ENCODE assay signal across 28 cellular contexts in the genomic region with DNA sequence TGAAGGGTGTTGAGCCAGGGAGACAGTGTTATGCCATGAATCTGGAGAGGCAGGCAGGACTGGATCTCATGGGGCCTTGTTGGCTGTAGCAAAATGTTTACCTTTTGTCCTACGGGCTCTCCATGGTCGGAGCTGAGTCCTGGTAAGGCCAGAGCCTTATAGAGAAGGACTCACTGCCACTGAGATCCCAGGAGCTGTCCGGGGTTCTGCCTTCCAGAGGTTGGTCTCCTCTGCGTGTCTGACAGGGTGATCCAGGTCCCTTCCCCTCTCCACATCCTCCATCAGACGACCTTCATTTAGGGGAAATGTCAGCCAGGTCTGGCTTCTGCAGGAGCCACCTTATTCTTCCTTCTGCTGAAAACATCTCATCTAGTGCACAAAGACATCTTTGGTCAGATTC.
DNase-seq lines count a peak whose midpoint lies in the region; ATAC-seq and TF ChIP-seq lines count a peak whose summit lies in the region.
"Had no signal": no experiment of that assay in that cellular context is flagged by ENCODE, and none has a peak within 500 bp of the region (broad histone marks: within the 10 kb centered on the region; RNA-seq: fewer than 3 reads in every experiment).

No MANE protein-coding gene starts in this region.

- H3K27ac Mint-ChIP-seq in endodermal cell (no peak overlapping the region), neural progenitor cell (no peak overlapping the region)
- no peak overlapping the region for H3K27ac Mint-ChIP-seq in activated naive CD4-positive, alpha-beta T cell treated with anti-CD3 and anti-CD28 coated beads, Interleukin-2, amount 50 U/mL, for 72 hours
- H3K27ac Mint-ChIP-seq: CD14-positive monocyte; CD8-positive, alpha-beta memory T cell had no signal

- TF ChIP-seq CTCF in SK-N-SH (IDR thresholded peaks at IDR 0.05), result no peak
- no peak for TF ChIP-seq CTCF in endodermal cell (conservative IDR thresholded peaks at IDR 0.05)
- no peak for TF ChIP-seq CTCF in neural progenitor cell (IDR thresholded peaks at IDR 0.05)

- POLR2A ChIA-PET in SK-N-SH (lab: Yijun Ruan, JAX), result no interaction called here

- no peaks in the 10 kb centered on the region for H3K4me1 ChIP-seq in SK-N-SH (ENCODE audit: control insufficient read depth in 1 of 2, insufficient read depth in 2 of 2, low read depth in 1 of 2, low read length in 1 of 2)
- no peaks in the 10 kb centered on the region for H3K4me1 ChIP-seq in endodermal cell (ENCODE audit: control insufficient read depth, insufficient read depth, low read length)
- no peaks in the 10 kb centered on the region for H3K4me1 ChIP-seq in neural progenitor cell
- H3K4me1 ChIP-seq: BE2C, SJCRH30 had no signal

- TF ChIP-seq RAD21 in SK-N-SH (IDR thresholded peaks at IDR 0.05; ENCODE audit: low read length), result no peak
- TF ChIP-seq RAD21 in Ishikawa (IDR thresholded peaks at IDR 0.05; ENCODE audit: low read depth), result no peak

- no peak for ATAC-seq in SK-N-SH treated with all-trans-retinoic acid at 6 μM for 48 hours
- no peak for ATAC-seq in activated naive CD4-positive, alpha-beta T cell treated with anti-CD3 and anti-CD28 coated beads, Interleukin-2, amount 50 U/mL, for 72 hours
- ATAC-seq in GM18519 (IDR thresholded peaks at IDR 0.05; ENCODE audit: low FRiP score, unreplicated experiment), result no peak
- ATAC-seq: PC-3, Right ventricle myocardium inferior had no signal

- H3K36me3 Mint-ChIP-seq in endodermal cell (ENCODE audit: low read depth) (no peaks in the 10 kb centered on the region), neural progenitor cell (no peaks in the 10 kb centered on the region)
- H3K36me3 Mint-ChIP-seq in activated naive CD4-positive, alpha-beta T cell treated with anti-CD3 and anti-CD28 coated beads, Interleukin-2, amount 50 U/mL, for 72 hours, result no peaks in the 10 kb centered on the region
- H3K36me3 Mint-ChIP-seq: CD14-positive monocyte; CD8-positive, alpha-beta memory T cell had no signal

- H2AFZ ChIP-seq in SK-N-SH (ENCODE audit: low read depth) (no peak overlapping the region), neural progenitor cell (replicated peaks) (no peak overlapping the region)

- 0% methylated on average over 3 of the region's 5 CpGs for WGBS in SK-N-SH (ENCODE audit: low lambda C conversion rate)
- 68 to 86% methylated on average over 4 to 5 of the region's 5 CpGs for whole genome bisulfite sequencing in endodermal cell (ENCODE audit: insufficient coverage in 1 of 2, insufficient read length in 1 of 2), 2 experiments

- H4K20me1 ChIP-seq in SK-N-SH (ENCODE audit: insufficient read depth) (no peaks in the 10 kb centered on the region), neural progenitor cell (ENCODE audit: low read depth) (no peaks in the 10 kb centered on the region)

- TF ChIP-seq EP300 in SK-N-SH (IDR thresholded peaks at IDR 0.05; ENCODE audit: borderline replicate concordance in 1 of 2, low read depth in 1 of 2, low read length in 1 of 2) (no peak), Ishikawa (IDR thresholded peaks at IDR 0.05; ENCODE audit: borderline replicate concordance) (no peak)

- H3K27me3 Mint-ChIP-seq in endodermal cell (ENCODE audit: insufficient read depth), result peaks cover 2% of the 10 kb centered on the region
- peaks cover 7% of the 10 kb centered on the region for H3K27me3 Mint-ChIP-seq in neural progenitor cell (ENCODE audit: insufficient read depth, low read depth)
- H3K27me3 Mint-ChIP-seq: CD8-positive, alpha-beta memory T cell had no signal

- H3K27ac ChIP-seq in SK-N-SH (ENCODE audit: low read depth in 2 of 2, low read length in 1 of 2) (no peak overlapping the region), endodermal cell (ENCODE audit: low read depth, low read length) (no peak overlapping the region), neural progenitor cell (no peak overlapping the region)
- H3K27ac ChIP-seq: 22Rv1, KMS-11, SJCRH30 had no signal

- no peak overlapping the region for H3K9ac ChIP-seq in SK-N-SH
- no peak overlapping the region for H3K9ac ChIP-seq in endodermal cell (ENCODE audit: extremely low read depth, low read length, poor library complexity, severe bottlenecking)
- H3K9ac ChIP-seq in neural progenitor cell, result no peak overlapping the region
- H3K9ac ChIP-seq: KMS-11 had no signal

- CTCF ChIA-PET in SK-N-SH (lab: Yijun Ruan, JAX), result no interaction called here

- H3K9me2 ChIP-seq in SK-N-SH, result no peaks in the 10 kb centered on the region

- H3K4me3 Mint-ChIP-seq in endodermal cell, result no peak overlapping the region
- no peak overlapping the region for H3K4me3 Mint-ChIP-seq in neural progenitor cell
- H3K4me3 Mint-ChIP-seq: CD14-positive monocyte; CD8-positive, alpha-beta memory T cell had no signal

- H3K4me1 Mint-ChIP-seq in endodermal cell (no peaks in the 10 kb centered on the region), neural progenitor cell (no peaks in the 10 kb centered on the region)
- H3K4me1 Mint-ChIP-seq: CD14-positive monocyte; CD8-positive, alpha-beta memory T cell had no signal

- H3F3A ChIP-seq in SK-N-SH (replicated peaks; ENCODE audit: insufficient read depth) (no peaks in the 10 kb centered on the region), neural progenitor cell (ENCODE audit: low read depth) (no peaks in the 10 kb centered on the region)

- H3K9me3 Mint-ChIP-seq in endodermal cell, result no peaks in the 10 kb centered on the region
- H3K9me3 Mint-ChIP-seq in neural progenitor cell, result peaks cover 2% of the 10 kb centered on the region
- peaks cover 0 to 4% of the 10 kb centered on the region in 2 donors for H3K9me3 Mint-ChIP-seq in activated naive CD4-positive, alpha-beta T cell treated with anti-CD3 and anti-CD28 coated beads, Interleukin-2, amount 50 U/mL, for 72 hours

- no peaks in the 10 kb centered on the region for H3K27me3 ChIP-seq in SK-N-SH (ENCODE audit: insufficient read depth)
- no peaks in the 10 kb centered on the region for H3K27me3 ChIP-seq in endodermal cell (ENCODE audit: control insufficient read depth, insufficient read depth, low read length, poor library complexity, severe bottlenecking)
- no peaks in the 10 kb centered on the region for H3K27me3 ChIP-seq in neural progenitor cell
- H3K27me3 ChIP-seq: BE2C had no signal

- H3K4me2 ChIP-seq in SK-N-SH, result no peak overlapping the region
- H3K4me2 ChIP-seq in neural progenitor cell, result no peak overlapping the region
- H3K4me2 ChIP-seq: KMS-11 had no signal

- no peaks in the 10 kb centered on the region for H3K36me3 ChIP-seq in SK-N-SH (replicated peaks in 1 of 2; ENCODE audit: control insufficient read depth in 1 of 2, insufficient read depth in 2 of 2, low read length in 1 of 2)
- no peaks in the 10 kb centered on the region for H3K36me3 ChIP-seq in endodermal cell (ENCODE audit: control insufficient read depth, insufficient read depth, low read length)
- no peaks in the 10 kb centered on the region for H3K36me3 ChIP-seq in neural progenitor cell
- H3K36me3 ChIP-seq: BE2C, SJCRH30 had no signal

- H3K79me2 ChIP-seq in SK-N-SH (ENCODE audit: insufficient read depth) (no peaks in the 10 kb centered on the region), neural progenitor cell (ENCODE audit: low read depth) (no peaks in the 10 kb centered on the region)

- H3K9me3 ChIP-seq in SK-N-SH, result no peaks in the 10 kb centered on the region
- no peaks in the 10 kb centered on the region for H3K9me3 ChIP-seq in endodermal cell (ENCODE audit: control insufficient read depth, low read length)
- H3K9me3 ChIP-seq in neural progenitor cell (ENCODE audit: low read depth), result no peaks in the 10 kb centered on the region
- H3K9me3 ChIP-seq: BE2C, SJCRH30 had no signal

- DNase-seq in SK-N-SH (no peak), endodermal cell (peak; percentile 79), neural progenitor cell (ENCODE audit: low spot score) (peak; percentile 43), activated gamma-delta T cell (lab: John Stamatoyannopoulos, UW) (no peak)
- DNase-seq in activated naive CD4-positive, alpha-beta T cell treated with anti-CD3 and anti-CD28 coated beads, Interleukin-2, amount 50 U/mL, for 72 hours (ENCODE audit: low spot score in 2 of 2), result no peak
- DNase-seq: ACHN; BE2C; CD8-positive, alpha-beta memory T cell; DMS 273 treated with DMSO at 0.1 percent for 48 hours; DMS79; IMR-90; MM.1S; NCI-H1048; NCI-H1417; NCI-H1694; NCI-H2029 treated with DMSO at 0.1 percent for 48 hours; NCI-H446 treated with DMSO at 0.1 percent for 48 hours; NCI-H526; NK-92 treated with Interleukin-12 subunit alpha and Interleukin-12 subunit beta, amount 100 ng/mL, for 24 hours; PC-3; SJCRH30 had no signal

- H3K4me3 ChIP-seq in SK-N-SH (ENCODE audit: low read depth in 2 of 2, low read length in 1 of 2), result no peak overlapping the region
- H3K4me3 ChIP-seq in endodermal cell (ENCODE audit: low read length), result no peak overlapping the region
- no peak overlapping the region for H3K4me3 ChIP-seq in neural progenitor cell
- H3K4me3 ChIP-seq: SJCRH30 had no signal

TF ChIP-seq in SK-N-SH, 30 proteins besides CTCF, POLR2A, EP300 and RAD21 (continues in another document):
- TF ChIP-seq RCOR1 (IDR thresholded peaks at IDR 0.05; ENCODE audit: low read length), result no peak

TF ChIP-seq in SK-N-SH treated with all-trans-retinoic acid at 6 μM for 48 hours, 23 proteins besides CTCF, POLR2A, EP300 and RAD21:
- TF ChIP-seq CSDC2 (CRISPR knock-in tag; IDR thresholded peaks at IDR 0.05) (no peak), ZNF565 (CRISPR knock-in tag; conservative IDR thresholded peaks at IDR 0.05; ENCODE audit: low read depth) (no peak), ZNF8 (CRISPR knock-in tag; IDR thresholded peaks at IDR 0.05) (no peak)

TF ChIP-seq in Ishikawa, 13 proteins besides CTCF, POLR2A, EP300 and RAD21 (continues in another document):
- TF ChIP-seq, protein P1, sequence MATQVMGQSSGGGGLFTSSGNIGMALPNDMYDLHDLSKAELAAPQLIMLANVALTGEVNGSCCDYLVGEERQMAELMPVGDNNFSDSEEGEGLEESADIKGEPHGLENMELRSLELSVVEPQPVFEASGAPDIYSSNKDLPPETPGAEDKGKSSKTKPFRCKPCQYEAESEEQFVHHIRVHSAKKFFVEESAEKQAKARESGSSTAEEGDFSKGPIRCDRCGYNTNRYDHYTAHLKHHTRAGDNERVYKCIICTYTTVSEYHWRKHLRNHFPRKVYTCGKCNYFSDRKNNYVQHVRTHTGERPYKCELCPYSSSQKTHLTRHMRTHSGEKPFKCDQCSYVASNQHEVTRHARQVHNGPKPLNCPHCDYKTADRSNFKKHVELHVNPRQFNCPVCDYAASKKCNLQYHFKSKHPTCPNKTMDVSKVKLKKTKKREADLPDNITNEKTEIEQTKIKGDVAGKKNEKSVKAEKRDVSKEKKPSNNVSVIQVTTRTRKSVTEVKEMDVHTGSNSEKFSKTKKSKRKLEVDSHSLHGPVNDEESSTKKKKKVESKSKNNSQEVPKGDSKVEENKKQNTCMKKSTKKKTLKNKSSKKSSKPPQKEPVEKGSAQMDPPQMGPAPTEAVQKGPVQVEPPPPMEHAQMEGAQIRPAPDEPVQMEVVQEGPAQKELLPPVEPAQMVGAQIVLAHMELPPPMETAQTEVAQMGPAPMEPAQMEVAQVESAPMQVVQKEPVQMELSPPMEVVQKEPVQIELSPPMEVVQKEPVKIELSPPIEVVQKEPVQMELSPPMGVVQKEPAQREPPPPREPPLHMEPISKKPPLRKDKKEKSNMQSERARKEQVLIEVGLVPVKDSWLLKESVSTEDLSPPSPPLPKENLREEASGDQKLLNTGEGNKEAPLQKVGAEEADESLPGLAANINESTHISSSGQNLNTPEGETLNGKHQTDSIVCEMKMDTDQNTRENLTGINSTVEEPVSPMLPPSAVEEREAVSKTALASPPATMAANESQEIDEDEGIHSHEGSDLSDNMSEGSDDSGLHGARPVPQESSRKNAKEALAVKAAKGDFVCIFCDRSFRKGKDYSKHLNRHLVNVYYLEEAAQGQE (IDR thresholded peaks at IDR 0.05; ENCODE audit: low read depth), result peak; percentile 67

Comparison
In these comparisons a context has a peak if more than half of its experiments do, and no peak if none do; other contexts are left out.
1. DNase-seq: peak in endodermal cell (single experiment) and neural progenitor cell (single experiment); none in SK-N-SH (single experiment), activated naive CD4-positive, alpha-beta T cell treated with anti-CD3 and anti-CD28 coated beads, Interleukin-2, amount 50 U/mL, for 72 hours (0 of 2) and activated gamma-delta T cell (single experiment).